In the genomic region with DNA sequence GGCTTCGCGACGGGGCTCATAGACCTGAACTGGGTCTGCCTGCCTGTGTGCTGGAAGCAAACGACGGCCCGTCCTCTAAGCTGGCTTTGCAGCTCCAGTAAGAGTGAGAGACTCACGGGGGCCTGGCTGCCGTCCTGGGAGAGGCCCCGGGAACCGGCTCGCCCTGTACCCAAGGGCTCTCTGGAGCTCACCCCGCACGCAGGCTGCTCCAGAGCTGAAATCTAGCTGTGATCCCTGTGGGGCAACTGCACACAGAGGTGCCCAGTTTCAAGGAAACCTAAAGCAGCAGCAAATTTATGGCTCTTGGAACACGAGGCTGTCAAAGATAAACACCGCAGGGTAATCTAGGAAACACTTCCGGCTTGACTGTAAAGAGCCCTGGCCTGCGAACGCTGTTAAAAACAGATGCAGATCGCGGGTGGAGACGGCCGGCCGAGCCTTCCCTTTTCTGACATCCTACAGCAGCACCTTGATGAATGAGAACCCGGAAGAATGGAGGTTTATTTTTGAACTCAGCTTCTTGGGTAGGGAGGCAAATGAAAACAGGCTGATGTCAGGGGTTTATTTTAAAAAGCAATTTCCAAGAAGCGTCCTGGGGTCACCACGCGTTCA, we compare ENCODE assay signal across 7 cellular contexts. TPM values are rescaled to one million over a fixed set of nuclear protein-coding genes. Genes with fewer than 3 reads are reported as not detected.
DNase-seq lines count a peak whose midpoint lies in the region; ATAC-seq and TF ChIP-seq lines count a peak whose summit lies in the region.

No MANE protein-coding gene starts in this region.

- no peaks in the 10 kb centered on the region for H3F3A ChIP-seq in smooth muscle cell (ENCODE audit: low read depth)

- H3K27ac Mint-ChIP-seq in IgD-negative memory B cell = peak overlapping the region; percentile 77 to 97 (median 84)
- H3K27ac Mint-ChIP-seq in T-helper 1 cell treated with Interleukin-12 subunit alpha and Interleukin-12 subunit beta and Interleukin-4 antibody, amounts not matched to agents 30 μg/mL and 1 μg/mL, for 36 hours = peak overlapping the region; percentile 83
- peak overlapping the region; percentile 84 for H3K27ac Mint-ChIP-seq in glutamatergic neuron (ENCODE audit: unreplicated experiment)

- H3K9ac ChIP-seq in smooth muscle cell (ENCODE audit: low read depth) = no peak overlapping the region

- H3K9me3 ChIP-seq in smooth muscle cell (replicated peaks; ENCODE audit: low read depth) = no peaks in the 10 kb centered on the region

- H3K4me1 Mint-ChIP-seq in IgD-negative memory B cell (peaks cover 27 to 54% (median 47%) of the 10 kb centered on the region in 3 donors), glutamatergic neuron (ENCODE audit: low read depth, unreplicated experiment) (peaks cover 34% of the 10 kb centered on the region)
- peaks cover 53% of the 10 kb centered on the region for H3K4me1 Mint-ChIP-seq in T-helper 1 cell treated with Interleukin-12 subunit alpha and Interleukin-12 subunit beta and Interleukin-4 antibody, amounts not matched to agents 30 μg/mL and 1 μg/mL, for 36 hours (ENCODE audit: low read depth)

- DNase-seq in glutamatergic neuron = no peak
- DNase-seq in smooth muscle cell (lab: John Stamatoyannopoulos, UW; ENCODE audit: unreplicated experiment) = no peak

- H3K27me3 ChIP-seq in smooth muscle cell (ENCODE audit: low read depth) = no peaks in the 10 kb centered on the region

- no peak overlapping the region for H3K4me3 ChIP-seq in smooth muscle cell

- peaks cover 6% of the 10 kb centered on the region for H4K20me1 ChIP-seq in smooth muscle cell (ENCODE audit: low read depth)

- H3K4me1 ChIP-seq in smooth muscle cell (ENCODE audit: low read depth) = no peaks in the 10 kb centered on the region

- no peaks in the 10 kb centered on the region for H3K9me3 Mint-ChIP-seq in IgD-negative memory B cell
- no peaks in the 10 kb centered on the region for H3K9me3 Mint-ChIP-seq in T-helper 1 cell treated with Interleukin-12 subunit alpha and Interleukin-12 subunit beta and Interleukin-4 antibody, amounts not matched to agents 30 μg/mL and 1 μg/mL, for 36 hours
- H3K9me3 Mint-ChIP-seq in glutamatergic neuron (ENCODE audit: unreplicated experiment) = peaks cover 6% of the 10 kb centered on the region

- 43% methylated on average over 27 of the region's 27 CpGs for WGBS in smooth muscle cell (ENCODE audit: low lambda C conversion rate)

- H3K4me2 ChIP-seq in smooth muscle cell = peak overlapping the region; percentile 8

- H3K4me3 Mint-ChIP-seq in IgD-negative memory B cell = peak overlapping the region in 3 of 4 donors; percentile 16 to 80 (median 50)
- peak overlapping the region; percentile 58 for H3K4me3 Mint-ChIP-seq in T-helper 1 cell treated with Interleukin-12 subunit alpha and Interleukin-12 subunit beta and Interleukin-4 antibody, amounts not matched to agents 30 μg/mL and 1 μg/mL, for 36 hours
- no peak overlapping the region for H3K4me3 Mint-ChIP-seq in glutamatergic neuron (ENCODE audit: unreplicated experiment)

- peak overlapping the region; percentile 31 for H3K27ac ChIP-seq in smooth muscle cell (ENCODE audit: low read depth)

- no peaks in the 10 kb centered on the region for H3K79me2 ChIP-seq in smooth muscle cell (ENCODE audit: low read depth)

- TF ChIP-seq CTCF in glutamatergic neuron (IDR thresholded peaks at IDR 0.05; ENCODE audit: partially characterized antibody, unreplicated experiment) = no peak
- no peak for TF ChIP-seq CTCF in smooth muscle cell (IDR thresholded peaks at IDR 0.05; ENCODE audit: borderline replicate concordance, insufficient read depth, poor library complexity, severe bottlenecking)

- H3K27me3 Mint-ChIP-seq in IgD-negative memory B cell (no peaks in the 10 kb centered on the region), glutamatergic neuron (ENCODE audit: unreplicated experiment) (peaks cover 7% of the 10 kb centered on the region)
- no peaks in the 10 kb centered on the region for H3K27me3 Mint-ChIP-seq in T-helper 1 cell treated with Interleukin-12 subunit alpha and Interleukin-12 subunit beta and Interleukin-4 antibody, amounts not matched to agents 30 μg/mL and 1 μg/mL, for 36 hours (ENCODE audit: low read depth)

- H3K36me3 ChIP-seq in smooth muscle cell (ENCODE audit: low read depth) = no peaks in the 10 kb centered on the region

- peaks cover 1% of the 10 kb centered on the region for H3K36me3 Mint-ChIP-seq in IgD-negative memory B cell
- peaks cover 13% of the 10 kb centered on the region for H3K36me3 Mint-ChIP-seq in T-helper 1 cell treated with Interleukin-12 subunit alpha and Interleukin-12 subunit beta and Interleukin-4 antibody, amounts not matched to agents 30 μg/mL and 1 μg/mL, for 36 hours (ENCODE audit: low read depth)
- H3K36me3 Mint-ChIP-seq in glutamatergic neuron (ENCODE audit: unreplicated experiment) = no peaks in the 10 kb centered on the region

- H2AFZ ChIP-seq in smooth muscle cell (ENCODE audit: low read depth) = no peak overlapping the region

- ATAC-seq in GM18520 (IDR thresholded peaks at IDR 0.05; ENCODE audit: unreplicated experiment) = no peak
- ATAC-seq in activated CD4-positive, CD25-positive, alpha-beta regulatory T cell treated with anti-CD3 and anti-CD28 coated beads, Interleukin-2, amount 50 U/mL, for 24 hours = no peak
- ATAC-seq in GM21360 (IDR thresholded peaks at IDR 0.05; ENCODE audit: unreplicated experiment) = no peak

RNA-seq across cellular contexts. Expression of gene AMZ1, which starts 29.4 kb away (rescaled TPM):
- polyA plus RNA-seq in IgD-negative memory B cell = 1.9 TPM
- 0.15 TPM for total RNA-seq in glutamatergic neuron (ENCODE audit: unreplicated experiment)
- total RNA-seq in smooth muscle cell = 1.1 and 1.4 TPM in 2 replicates
- polyA plus RNA-seq in smooth muscle cell = 0.63 and 2.4 TPM in 2 replicates
